ENCODE assay signal across 10 cellular contexts in the genomic region with DNA sequence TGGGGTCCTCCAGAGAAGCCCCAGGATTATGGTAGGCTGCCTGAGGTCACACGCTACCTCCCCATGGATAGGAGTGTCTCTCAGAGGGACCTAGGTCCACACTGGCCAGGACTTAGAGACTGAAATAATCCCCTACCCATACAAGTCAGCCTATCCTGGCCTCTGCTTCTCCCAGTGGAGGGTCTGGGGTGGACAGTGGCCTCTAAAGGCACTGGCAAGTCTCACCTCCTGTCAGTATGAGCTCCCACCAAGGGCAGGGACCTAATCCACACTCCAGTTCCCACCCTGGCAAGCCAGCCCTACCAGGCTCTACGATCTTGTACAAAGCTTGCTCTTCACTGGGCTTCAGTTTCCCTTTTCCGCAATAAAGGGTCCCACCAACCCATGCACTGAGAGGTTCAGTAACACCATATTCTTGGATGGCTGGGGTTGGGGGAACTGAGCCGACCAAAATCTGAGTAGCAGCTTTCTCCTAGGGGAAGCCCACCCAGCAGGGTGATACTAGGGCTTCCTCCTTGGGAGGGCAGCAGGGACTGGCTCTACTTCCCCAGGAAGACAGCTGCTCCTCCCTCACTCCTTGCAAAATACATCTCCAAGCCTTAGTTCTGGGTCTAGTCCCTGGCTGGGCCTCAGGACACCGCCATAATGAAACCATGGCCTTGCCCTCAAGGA. TPM values are rescaled to one million over a fixed set of nuclear protein-coding genes. Genes with fewer than 3 reads are reported as not detected.
DNase-seq lines count a peak whose midpoint lies in the region; ATAC-seq and TF ChIP-seq lines count a peak whose summit lies in the region.
"Had no signal": no experiment of that assay in that cellular context is flagged by ENCODE, and none has a peak within 500 bp of the region (broad histone marks: within the 10 kb centered on the region; RNA-seq: fewer than 3 reads in every experiment).

No MANE protein-coding gene starts in this region.

- peaks cover 71% of the 10 kb centered on the region for H3K4me1 ChIP-seq in CD4-positive, alpha-beta memory T cell (ENCODE audit: insufficient read depth, low read length)
- H3K4me1 ChIP-seq in parathyroid adenoma = peaks cover 35% of the 10 kb centered on the region
- H3K4me1 ChIP-seq in SK-N-SH (ENCODE audit: control insufficient read depth in 1 of 2, insufficient read depth in 2 of 2, low read depth in 1 of 2, low read length in 1 of 2) = peaks cover 0 to 34% of the 10 kb centered on the region in 2 experiments; a peak in 1 of 4 replicates

- H4K20me1 ChIP-seq in SK-N-SH (ENCODE audit: insufficient read depth) = no peaks in the 10 kb centered on the region

- CTCF ChIA-PET in CD4-positive, alpha-beta memory T cell (lab: Charles Lee; ENCODE audit: partially characterized antibody) = interaction anchor here (0.6 to 24.7 kb wide), 9 partner anchors 8 to 781 kb away, joined by 3 to 996 read pairs (median 8); partner anchors contain the start of genes C3orf18 and HEMK1
- CTCF ChIA-PET in SK-N-SH (lab: Yijun Ruan, JAX) = interaction anchor here (0.6 to 25.1 kb wide), 8 partner anchors 6 to 349 kb away, joined by 3 to 648 read pairs (median 5); partner anchors contain the start of genes C3orf18 and HEMK1

- no peaks in the 10 kb centered on the region for H3K9me2 ChIP-seq in SK-N-SH

- no peak overlapping the region for H3K9ac ChIP-seq in parathyroid adenoma
- H3K9ac ChIP-seq in SK-N-SH = no peak overlapping the region

- H3K9me3 Mint-ChIP-seq in CD4-positive, alpha-beta memory T cell = no peaks in the 10 kb centered on the region

- no peak overlapping the region for H2AFZ ChIP-seq in parathyroid adenoma
- no peak overlapping the region for H2AFZ ChIP-seq in SK-N-SH (ENCODE audit: low read depth)

- H3K79me2 ChIP-seq in parathyroid adenoma (peaks cover 18% of the 10 kb centered on the region), SK-N-SH (ENCODE audit: insufficient read depth) (no peaks in the 10 kb centered on the region)

- DNase-seq in CD4-positive, alpha-beta memory T cell = peak in 1 of 5 donors; percentile 18
- peak; percentile 49 for DNase-seq in MV-4-11 (lab: John Stamatoyannopoulos, UW)
- no peak for DNase-seq in coronary artery (ENCODE audit: low spot score)
- no peak for DNase-seq in SK-N-SH
- DNase-seq: NCI-H2081 had no signal

- H3K27me3 Mint-ChIP-seq in CD4-positive, alpha-beta memory T cell = no peaks in the 10 kb centered on the region

- no peak for TF ChIP-seq CTCF in coronary artery (IDR thresholded peaks at IDR 0.05)
- no peak for TF ChIP-seq CTCF in parathyroid adenoma (IDR thresholded peaks at IDR 0.05)
- no peak for TF ChIP-seq CTCF in SK-N-SH (IDR thresholded peaks at IDR 0.05)

- peak overlapping the region; percentile 90 to 97 (median 94) for H3K27ac Mint-ChIP-seq in CD4-positive, alpha-beta memory T cell

- POLR2A ChIA-PET in CD4-positive, alpha-beta memory T cell (lab: Charles Lee; ENCODE audit: partially characterized antibody) = interaction anchor here (0.6 to 26.0 kb wide), 17 partner anchors 8 to 1062 kb away, joined by 3 to 1072 read pairs (median 6); partner anchors contain the start of genes C3orf18, CYB561D2, DCAF1 and HEMK1
- POLR2A ChIA-PET in SK-N-SH (lab: Yijun Ruan, JAX) = interaction anchor here (0.8 to 1.6 kb wide), 2 partner anchors 8 to 21 kb away, joined by 4 to 7 read pairs; no protein-coding TSS in a partner anchor

- peak overlapping the region; percentile 94 for H3K4me2 ChIP-seq in parathyroid adenoma (ENCODE audit: low read length)
- no peak overlapping the region for H3K4me2 ChIP-seq in SK-N-SH

- no peak for ATAC-seq in HG03280 (IDR thresholded peaks at IDR 0.05; ENCODE audit: unreplicated experiment)
- no peak for ATAC-seq in HG03439 (IDR thresholded peaks at IDR 0.05; ENCODE audit: unreplicated experiment)

- H3K4me3 ChIP-seq in CD4-positive, alpha-beta memory T cell (ENCODE audit: low read length in 2 of 2) = peak overlapping the region; percentile 93 to 96
- peak overlapping the region; percentile 79 for H3K4me3 ChIP-seq in coronary artery
- no peak overlapping the region for H3K4me3 ChIP-seq in parathyroid adenoma (ENCODE audit: low read depth, low read length)
- H3K4me3 ChIP-seq in SK-N-SH (ENCODE audit: low read depth in 2 of 2, low read length in 1 of 2) = no peak overlapping the region

- peaks cover 64 to 79% of the 10 kb centered on the region in 2 donors for H3K36me3 Mint-ChIP-seq in CD4-positive, alpha-beta memory T cell

- TF ChIP-seq EP300 in SK-N-SH (IDR thresholded peaks at IDR 0.05; ENCODE audit: borderline replicate concordance in 1 of 2, low read depth in 1 of 2, low read length in 1 of 2) = no peak

- peaks cover 53 to 90% (median 69%) of the 10 kb centered on the region in 4 donors for H3K4me1 Mint-ChIP-seq in CD4-positive, alpha-beta memory T cell

- H3K36me3 ChIP-seq in CD4-positive, alpha-beta memory T cell (ENCODE audit: insufficient read depth, low read length) = peaks cover 59% of the 10 kb centered on the region
- H3K36me3 ChIP-seq in parathyroid adenoma (ENCODE audit: control insufficient read depth, insufficient read depth, low read length) (no peaks in the 10 kb centered on the region), SK-N-SH (replicated peaks in 1 of 2; ENCODE audit: control insufficient read depth in 1 of 2, insufficient read depth in 2 of 2, low read length in 1 of 2) (peaks cover 0 to 4% of the 10 kb centered on the region in 2 experiments)

- H3F3A ChIP-seq in SK-N-SH (replicated peaks; ENCODE audit: insufficient read depth) = no peaks in the 10 kb centered on the region

- no peaks in the 10 kb centered on the region for H3K27me3 ChIP-seq in CD4-positive, alpha-beta memory T cell (ENCODE audit: insufficient read depth, low read length)
- no peaks in the 10 kb centered on the region for H3K27me3 ChIP-seq in parathyroid adenoma (ENCODE audit: control insufficient read depth, insufficient read depth, low read length)
- no peaks in the 10 kb centered on the region for H3K27me3 ChIP-seq in SK-N-SH (ENCODE audit: insufficient read depth)
- H3K27me3 ChIP-seq: ascending aorta had no signal

- H3K4me3 Mint-ChIP-seq in CD4-positive, alpha-beta memory T cell = peak overlapping the region; percentile 92 to 99 (median 96)

- no peaks in the 10 kb centered on the region for H3K9me3 ChIP-seq in CD4-positive, alpha-beta memory T cell (ENCODE audit: control insufficient read depth in 1 of 2, low read length in 2 of 2)
- H3K9me3 ChIP-seq in parathyroid adenoma (ENCODE audit: control insufficient read depth, low read length) (no peaks in the 10 kb centered on the region), SK-N-SH (no peaks in the 10 kb centered on the region)
- H3K9me3 ChIP-seq: ascending aorta had no signal

- peak overlapping the region; percentile 81 for H3K27ac ChIP-seq in CD4-positive, alpha-beta memory T cell (ENCODE audit: low read depth, low read length)
- H3K27ac ChIP-seq in coronary artery (peak overlapping the region in 1 of 2 donors; percentile 86), parathyroid adenoma (no peak overlapping the region), SK-N-SH (ENCODE audit: low read depth in 2 of 2, low read length in 1 of 2) (no peak overlapping the region)

- intact Hi-C loops in CD4-positive, alpha-beta memory T cell (cut with micrococcal nuclease) = no loop called here

- WGBS in SK-N-SH (ENCODE audit: low lambda C conversion rate) = 84% methylated on average over 5 of the region's 5 CpGs

- no peak for TF ChIP-seq RAD21 in SK-N-SH (IDR thresholded peaks at IDR 0.05; ENCODE audit: low read length)

TF ChIP-seq in SK-N-SH, 30 proteins besides CTCF, POLR2A, EP300 and RAD21 (continues in another document):
- TF ChIP-seq SMC3 (IDR thresholded peaks at IDR 0.05; ENCODE audit: low read depth, low read length) (no peak), TAF1 (IDR thresholded peaks at IDR 0.05; ENCODE audit: borderline replicate concordance, low read depth, low read length) (no peak), YY1 (IDR thresholded peaks at IDR 0.05; ENCODE audit: low read depth) (no peak)
- TF ChIP-seq, protein P1, sequence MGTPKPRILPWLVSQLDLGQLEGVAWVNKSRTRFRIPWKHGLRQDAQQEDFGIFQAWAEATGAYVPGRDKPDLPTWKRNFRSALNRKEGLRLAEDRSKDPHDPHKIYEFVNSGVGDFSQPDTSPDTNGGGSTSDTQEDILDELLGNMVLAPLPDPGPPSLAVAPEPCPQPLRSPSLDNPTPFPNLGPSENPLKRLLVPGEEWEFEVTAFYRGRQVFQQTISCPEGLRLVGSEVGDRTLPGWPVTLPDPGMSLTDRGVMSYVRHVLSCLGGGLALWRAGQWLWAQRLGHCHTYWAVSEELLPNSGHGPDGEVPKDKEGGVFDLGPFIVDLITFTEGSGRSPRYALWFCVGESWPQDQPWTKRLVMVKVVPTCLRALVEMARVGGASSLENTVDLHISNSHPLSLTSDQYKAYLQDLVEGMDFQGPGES (IDR thresholded peaks at IDR 0.05; ENCODE audit: low read depth, low read length) = no peak
- TF ChIP-seq, protein P2, sequence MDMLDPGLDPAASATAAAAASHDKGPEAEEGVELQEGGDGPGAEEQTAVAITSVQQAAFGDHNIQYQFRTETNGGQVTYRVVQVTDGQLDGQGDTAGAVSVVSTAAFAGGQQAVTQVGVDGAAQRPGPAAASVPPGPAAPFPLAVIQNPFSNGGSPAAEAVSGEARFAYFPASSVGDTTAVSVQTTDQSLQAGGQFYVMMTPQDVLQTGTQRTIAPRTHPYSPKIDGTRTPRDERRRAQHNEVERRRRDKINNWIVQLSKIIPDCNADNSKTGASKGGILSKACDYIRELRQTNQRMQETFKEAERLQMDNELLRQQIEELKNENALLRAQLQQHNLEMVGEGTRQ (IDR thresholded peaks at IDR 0.05; ENCODE audit: borderline replicate concordance, low read depth, low read length) = no peak

RNA-seq across cellular contexts. Expression of gene CISH, which starts 2.4 kb away (rescaled TPM):
- 10 to 100 TPM; 14.7 to 15.2 TPM for total RNA-seq in CD4-positive, alpha-beta memory T cell
- polyA plus RNA-seq in CD4-positive, alpha-beta memory T cell = 100 to 1,000 TPM in 1 of 2 donors, 10 to 100 TPM in 1; 92.1 to 248 TPM
- polyA plus RNA-seq in SK-N-SH (2012; rRNA removed) = 2.0 and 2.6 TPM in 2 replicates
- polyA plus RNA-seq in SK-N-SH (2012; cell fraction: cytosol; rRNA removed) = 1.2 and 1.8 TPM in 2 replicates
- polyA plus RNA-seq in SK-N-SH (2012; cell fraction: nucleus; rRNA removed) = 3.7 TPM in 2 replicates
- total RNA-seq: OCI-LY7 had no signal

RNA-seq across cellular contexts. Expression of gene MAPKAPK3, which starts 7.7 kb away (rescaled TPM):
- total RNA-seq in CD4-positive, alpha-beta memory T cell = 10 to 100 TPM; 36.4 to 40.1 TPM
- 10 to 100 TPM; 71.2 to 93.2 TPM for polyA plus RNA-seq in CD4-positive, alpha-beta memory T cell
- 29.4 and 35.6 TPM in 2 replicates for polyA plus RNA-seq in SK-N-SH (2012; rRNA removed)
- polyA plus RNA-seq in SK-N-SH (2012; cell fraction: cytosol; rRNA removed) = 18.9 and 25.5 TPM in 2 replicates
- 22.6 and 25.7 TPM in 2 replicates for polyA plus RNA-seq in SK-N-SH (2012; cell fraction: nucleus; rRNA removed)

RNA-seq across cellular contexts. Expression of gene HEMK1, which starts 39.9 kb away (rescaled TPM):
- 10 to 100 TPM; 55.3 to 56.7 TPM for total RNA-seq in CD4-positive, alpha-beta memory T cell
- 10 to 100 TPM; 21.2 to 36.7 TPM for polyA plus RNA-seq in CD4-positive, alpha-beta memory T cell
- 15.4 and 21.7 TPM in 2 replicates for polyA plus RNA-seq in SK-N-SH (2012; rRNA removed)
- 7.1 and 10.6 TPM in 2 replicates for polyA plus RNA-seq in SK-N-SH (2012; cell fraction: cytosol; rRNA removed)
- 82.8 and 88.7 TPM in 2 replicates for polyA plus RNA-seq in SK-N-SH (2012; cell fraction: nucleus; rRNA removed)

RNA-seq across cellular contexts. Expression of gene C3orf18, which starts 41.7 kb away (rescaled TPM):
- total RNA-seq in CD4-positive, alpha-beta memory T cell = 10 to 100 TPM; 14.3 to 16.2 TPM
- 10 to 100 TPM; 14.2 to 22.3 TPM for polyA plus RNA-seq in CD4-positive, alpha-beta memory T cell
- polyA plus RNA-seq in SK-N-SH (2012; rRNA removed) = 19.7 and 27.2 TPM in 2 replicates
- polyA plus RNA-seq in SK-N-SH (2012; cell fraction: cytosol; rRNA removed) = 11.3 and 16.2 TPM in 2 replicates
- polyA plus RNA-seq in SK-N-SH (2012; cell fraction: nucleus; rRNA removed) = 50.5 and 50.7 TPM in 2 replicates

Comparison
In these comparisons a context has a peak if more than half of its experiments do, and no peak if none do; other contexts are left out.
1. H3K4me3 ChIP-seq: peak in CD4-positive, alpha-beta memory T cell (2 of 2) and coronary artery (single experiment); none in parathyroid adenoma (single experiment) and SK-N-SH (0 of 2).
2. RNA of gene CISH, which starts 2.4 kb away (polyA plus RNA-seq): 92.1 to 248 TPM in CD4-positive, alpha-beta memory T cell; 1.2 to 3.7 TPM in SK-N-SH; every median in the first group is over 10 times any median in the second.